In genomic region chr9:129813661-129814060, GRCh38 we compare ENCODE assay signal across 19 cellular contexts.
"Had no signal": no experiment of that assay in that cellular context is flagged by ENCODE, and none has a peak within 500 bp of the region (broad histone marks: within the 10 kb centered on the region; RNA-seq: fewer than 3 reads in every experiment).

No MANE protein-coding gene starts in this region.

- H3K9me3 ChIP-seq: gastroesophageal sphincter, tibial nerve, uterus had no signal

- H3K27ac ChIP-seq: gastroesophageal sphincter, parathyroid adenoma, tibial nerve, uterus had no signal

- H3K36me3 ChIP-seq: uterus had no signal

- H3K9me3 Mint-ChIP-seq: activated CD4-positive, alpha-beta T cell treated with anti-CD3 and anti-CD28 coated beads, Interleukin-2, amount 10 ng/mL, durations not matched to agents 7 days and 5 days; activated naive CD8-positive, alpha-beta T cell treated with anti-CD3 and anti-CD28 coated beads for 36 hours; effector memory CD8-positive, alpha-beta T cell; naive B cell; T-helper 2 cell treated with Interferon-gamma antibody and Interleukin-4, amounts not matched to agents 5 μg/mL and 100 μg/mL, for 36 hours had no signal

- H3K27me3 Mint-ChIP-seq: activated CD4-positive, alpha-beta T cell treated with anti-CD3 and anti-CD28 coated beads, Interleukin-2, amount 10 ng/mL, durations not matched to agents 7 days and 5 days; activated naive CD8-positive, alpha-beta T cell treated with anti-CD3 and anti-CD28 coated beads for 36 hours; effector memory CD8-positive, alpha-beta T cell; naive B cell had no signal

- DNase-seq: activated CD4-positive, alpha-beta T cell treated with anti-CD3 and anti-CD28 coated beads, Interleukin-2, amount 10 ng/mL, durations not matched to agents 7 days and 5 days; activated CD8-positive, alpha-beta memory T cell treated with anti-CD3 and anti-CD28 coated beads, Interleukin-2, amount 50 U/mL, for 48 hours; activated naive CD8-positive, alpha-beta T cell treated with anti-CD3 and anti-CD28 coated beads for 36 hours; amygdala; dermis blood vessel endothelial cell; effector memory CD8-positive, alpha-beta T cell; erythroblast; left cardiac atrium; naive B cell; stimulated activated CD4-positive, alpha-beta T cell treated with anti-CD3 and anti-CD28 coated beads, Interleukin-15, amount 100 ng/mL, for 24 hours; stimulated activated CD4-positive, alpha-beta T cell treated with anti-CD3 and anti-CD28 coated beads, Interleukin-4, amount 100 ng/mL, for 1 hour; stimulated activated naive CD4-positive, alpha-beta T cell treated with Interleukin-2 at 50 U/mL for 16 hours; substantia nigra; uterus had no signal

- H3K27me3 ChIP-seq: gastroesophageal sphincter, tibial nerve, uterus had no signal

- H3K4me1 ChIP-seq: gastroesophageal sphincter, parathyroid adenoma, tibial nerve, uterus had no signal

- H3K27ac Mint-ChIP-seq: activated CD4-positive, alpha-beta T cell treated with anti-CD3 and anti-CD28 coated beads, Interleukin-2, amount 10 ng/mL, durations not matched to agents 7 days and 5 days; activated naive CD8-positive, alpha-beta T cell treated with anti-CD3 and anti-CD28 coated beads for 36 hours had no signal

- H3K4me3 Mint-ChIP-seq: activated CD4-positive, alpha-beta T cell treated with anti-CD3 and anti-CD28 coated beads, Interleukin-2, amount 10 ng/mL, durations not matched to agents 7 days and 5 days; activated naive CD8-positive, alpha-beta T cell treated with anti-CD3 and anti-CD28 coated beads for 36 hours; effector memory CD8-positive, alpha-beta T cell; T-helper 2 cell treated with Interferon-gamma antibody and Interleukin-4, amounts not matched to agents 5 μg/mL and 100 μg/mL, for 36 hours had no signal

- H3K4me3 ChIP-seq: gastroesophageal sphincter, lung, tibial nerve, uterus had no signal

- ATAC-seq: effector memory CD8-positive, alpha-beta T cell; gastroesophageal sphincter; left cardiac atrium had no signal
